ENCODE assay signal across 18 cellular contexts in the genomic region with DNA sequence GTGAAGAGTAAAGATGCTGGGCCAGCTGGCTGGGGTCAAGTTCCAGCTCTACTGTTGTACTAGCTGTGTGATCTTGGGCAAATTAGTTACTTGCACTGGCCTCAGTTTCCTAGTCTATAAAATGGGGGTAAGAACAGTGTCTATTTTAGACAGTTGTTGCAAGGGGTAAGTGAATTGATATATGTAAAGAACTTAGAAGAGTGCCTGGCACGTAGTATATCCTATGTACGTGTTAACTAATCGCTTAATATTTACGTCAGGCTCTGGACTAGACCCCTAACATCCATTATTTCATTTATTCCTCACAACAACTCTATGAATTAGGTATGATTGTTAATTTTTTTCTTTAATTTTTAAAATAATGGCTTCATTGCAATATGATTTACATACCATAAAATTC. TPM values are rescaled to one million over a fixed set of nuclear protein-coding genes. Genes with fewer than 3 reads are reported as not detected.
A peak's percentile ranks its signal among the peaks of the same experiment; 100 is the strongest.
DNase-seq lines count a peak whose midpoint lies in the region; ATAC-seq and TF ChIP-seq lines count a peak whose summit lies in the region.
"Had no signal": no experiment of that assay in that cellular context is flagged by ENCODE, and none has a peak within 500 bp of the region (broad histone marks: within the 10 kb centered on the region; RNA-seq: fewer than 3 reads in every experiment).

No MANE protein-coding gene starts in this region.

- CTCF ChIA-PET in CD8-positive, alpha-beta memory T cell (lab: Charles Lee) = interaction anchor here (0.7 to 2.2 kb wide), 11 partner anchors 12 to 136 kb away, joined by 3 to 11 read pairs (median 4); no protein-coding TSS in a partner anchor

- intact Hi-C loops in upper lobe of right lung (cut with DNase I) = no loop called here

- DNase-seq in T-helper 2 cell treated with Interferon-gamma antibody and Interleukin-4, amounts not matched to agents 5 μg/mL and 100 μg/mL, for 36 hours (ENCODE audit: low spot score) = no peak
- DNase-seq in T-helper 2 cell (no peak), upper lobe of right lung (no peak), endothelial cell (ENCODE audit: low spot score) (no peak)
- no peak for DNase-seq in CD8-positive, alpha-beta memory T cell
- DNase-seq in natural killer cell treated with Interleukin-12 subunit alpha and Interleukin-12 subunit beta and Interleukin-15 and Interleukin-18, amount 100 ng/mL, for 72 hours (ENCODE audit: low spot score) = no peak
- DNase-seq: DMS153, HCEC 1CT, NCI-H1092 treated with DMSO at 0.1 percent for 48 hours, NCI-H2081, NCI-H2171 treated with DMSO at 0.1 percent for 48 hours, Peyer's patch had no signal

- peaks cover 8% of the 10 kb centered on the region for H3K36me3 Mint-ChIP-seq in T-helper 2 cell treated with Interferon-gamma antibody and Interleukin-4, amounts not matched to agents 5 μg/mL and 100 μg/mL, for 36 hours (ENCODE audit: low read depth)
- peaks cover 0 to 10% (median 0%) of the 10 kb centered on the region in 3 donors for H3K36me3 Mint-ChIP-seq in CD8-positive, alpha-beta memory T cell
- peaks cover 16% of the 10 kb centered on the region for H3K36me3 Mint-ChIP-seq in activated T-helper 17 cell treated with anti-CD3 and anti-CD28 coated beads, Interleukin-2, amount 50 U/mL, for 72 hours (ENCODE audit: low read depth)
- peaks cover 7% of the 10 kb centered on the region for H3K36me3 Mint-ChIP-seq in natural killer cell treated with Interleukin-12 subunit alpha and Interleukin-12 subunit beta and Interleukin-15 and Interleukin-18, amount 100 ng/mL, for 72 hours
- H3K36me3 Mint-ChIP-seq in endothelial cell (ENCODE audit: low read depth, unreplicated experiment) = no peaks in the 10 kb centered on the region

- no peaks in the 10 kb centered on the region for H3K9me3 Mint-ChIP-seq in T-helper 2 cell treated with Interferon-gamma antibody and Interleukin-4, amounts not matched to agents 5 μg/mL and 100 μg/mL, for 36 hours
- no peaks in the 10 kb centered on the region for H3K9me3 Mint-ChIP-seq in CD8-positive, alpha-beta memory T cell
- no peaks in the 10 kb centered on the region for H3K9me3 Mint-ChIP-seq in activated T-helper 17 cell treated with anti-CD3 and anti-CD28 coated beads, Interleukin-2, amount 50 U/mL, for 72 hours
- H3K9me3 Mint-ChIP-seq in natural killer cell treated with Interleukin-12 subunit alpha and Interleukin-12 subunit beta and Interleukin-15 and Interleukin-18, amount 100 ng/mL, for 72 hours = no peaks in the 10 kb centered on the region
- no peaks in the 10 kb centered on the region for H3K9me3 Mint-ChIP-seq in endothelial cell (ENCODE audit: unreplicated experiment)
- H3K9me3 Mint-ChIP-seq: GM23338 had no signal

- peaks cover 32% of the 10 kb centered on the region for H3K4me1 Mint-ChIP-seq in T-helper 2 cell treated with Interferon-gamma antibody and Interleukin-4, amounts not matched to agents 5 μg/mL and 100 μg/mL, for 36 hours (ENCODE audit: low read depth)
- peaks cover 36 to 38% (median 36%) of the 10 kb centered on the region in 3 donors for H3K4me1 Mint-ChIP-seq in CD8-positive, alpha-beta memory T cell
- H3K4me1 Mint-ChIP-seq in activated T-helper 17 cell treated with anti-CD3 and anti-CD28 coated beads, Interleukin-2, amount 50 U/mL, for 72 hours = peaks cover 40% of the 10 kb centered on the region
- H3K4me1 Mint-ChIP-seq in natural killer cell treated with Interleukin-12 subunit alpha and Interleukin-12 subunit beta and Interleukin-15 and Interleukin-18, amount 100 ng/mL, for 72 hours (ENCODE audit: low read depth in 2 of 2) = peaks cover 33 to 42% of the 10 kb centered on the region in 2 donors
- peaks cover 9% of the 10 kb centered on the region for H3K4me1 Mint-ChIP-seq in endothelial cell (ENCODE audit: unreplicated experiment)

- no peak overlapping the region for H3K4me3 Mint-ChIP-seq in T-helper 2 cell treated with Interferon-gamma antibody and Interleukin-4, amounts not matched to agents 5 μg/mL and 100 μg/mL, for 36 hours
- H3K4me3 Mint-ChIP-seq in CD8-positive, alpha-beta memory T cell = peak overlapping the region in 1 of 7 donors; percentile 19
- H3K4me3 Mint-ChIP-seq in activated T-helper 17 cell treated with anti-CD3 and anti-CD28 coated beads, Interleukin-2, amount 50 U/mL, for 72 hours = no peak overlapping the region
- no peak overlapping the region for H3K4me3 Mint-ChIP-seq in natural killer cell treated with Interleukin-12 subunit alpha and Interleukin-12 subunit beta and Interleukin-15 and Interleukin-18, amount 100 ng/mL, for 72 hours
- H3K4me3 Mint-ChIP-seq in endothelial cell (ENCODE audit: unreplicated experiment) = no peak overlapping the region
- H3K4me3 Mint-ChIP-seq: GM23338 had no signal

- TF ChIP-seq CTCF in upper lobe of right lung (IDR thresholded peaks at IDR 0.05) = no peak
- no peak for TF ChIP-seq CTCF in endothelial cell (IDR thresholded peaks at IDR 0.05; ENCODE audit: unreplicated experiment)

- POLR2A ChIA-PET in CD8-positive, alpha-beta memory T cell (lab: Charles Lee) = interaction anchor here (0.9 to 1.5 kb wide), 2 partner anchors 14 to 24 kb away, joined by 3 to 7 read pairs; no protein-coding TSS in a partner anchor

- H3K27me3 ChIP-seq in CD8-positive, alpha-beta memory T cell (ENCODE audit: insufficient read depth, low read length, poor library complexity, severe bottlenecking) = no peaks in the 10 kb centered on the region
- H3K27me3 ChIP-seq in upper lobe of right lung = no peaks in the 10 kb centered on the region
- H3K27me3 ChIP-seq: Peyer's patch had no signal

- ATAC-seq in activated T-helper 17 cell treated with anti-CD3 and anti-CD28 coated beads, Interleukin-2, amount 50 U/mL, for 72 hours (replicated peaks) = no peak
- ATAC-seq in natural killer cell treated with Interleukin-12 subunit alpha and Interleukin-12 subunit beta and Interleukin-15 and Interleukin-18, amount 100 ng/mL, for 72 hours = no peak
- ATAC-seq in HG03442 (IDR thresholded peaks at IDR 0.05; ENCODE audit: unreplicated experiment) (no peak), upper lobe of right lung (no peak)
- ATAC-seq: GM12878, GM23338 had no signal

- no peak overlapping the region for H3K27ac ChIP-seq in CD8-positive, alpha-beta memory T cell (ENCODE audit: low read depth, low read length)
- H3K27ac ChIP-seq in upper lobe of right lung = no peak overlapping the region
- H3K27ac ChIP-seq: 22Rv1, C4-2B had no signal

- H3K4me3 ChIP-seq in CD8-positive, alpha-beta memory T cell (ENCODE audit: low read length) = no peak overlapping the region
- no peak overlapping the region for H3K4me3 ChIP-seq in upper lobe of right lung
- H3K4me3 ChIP-seq: GM12878, GM23338, Peyer's patch had no signal

- H3K4me1 ChIP-seq in CD8-positive, alpha-beta memory T cell (ENCODE audit: insufficient read depth, low read length) = peaks cover 34% of the 10 kb centered on the region
- H3K4me1 ChIP-seq in upper lobe of right lung = peaks cover 6% of the 10 kb centered on the region

- H3K36me3 ChIP-seq in CD8-positive, alpha-beta memory T cell (ENCODE audit: insufficient read depth, low read length) = no peaks in the 10 kb centered on the region
- H3K36me3 ChIP-seq in upper lobe of right lung = no peaks in the 10 kb centered on the region
- H3K36me3 ChIP-seq: Peyer's patch had no signal

- H3K27me3 Mint-ChIP-seq in T-helper 2 cell treated with Interferon-gamma antibody and Interleukin-4, amounts not matched to agents 5 μg/mL and 100 μg/mL, for 36 hours (ENCODE audit: low read depth) = no peaks in the 10 kb centered on the region
- H3K27me3 Mint-ChIP-seq in CD8-positive, alpha-beta memory T cell = peaks cover 0 to 4% of the 10 kb centered on the region in 2 donors
- H3K27me3 Mint-ChIP-seq in activated T-helper 17 cell treated with anti-CD3 and anti-CD28 coated beads, Interleukin-2, amount 50 U/mL, for 72 hours = no peaks in the 10 kb centered on the region
- H3K27me3 Mint-ChIP-seq in natural killer cell treated with Interleukin-12 subunit alpha and Interleukin-12 subunit beta and Interleukin-15 and Interleukin-18, amount 100 ng/mL, for 72 hours = no peaks in the 10 kb centered on the region
- H3K27me3 Mint-ChIP-seq in endothelial cell (ENCODE audit: unreplicated experiment) = peaks cover 2% of the 10 kb centered on the region

- H3K9me3 ChIP-seq in CD8-positive, alpha-beta memory T cell (ENCODE audit: low read length) = no peaks in the 10 kb centered on the region
- no peaks in the 10 kb centered on the region for H3K9me3 ChIP-seq in upper lobe of right lung
- H3K9me3 ChIP-seq: Peyer's patch had no signal

- peak overlapping the region; percentile 99 for H3K27ac Mint-ChIP-seq in T-helper 2 cell treated with Interferon-gamma antibody and Interleukin-4, amounts not matched to agents 5 μg/mL and 100 μg/mL, for 36 hours
- peak overlapping the region; percentile 89 to 99 (median 97) for H3K27ac Mint-ChIP-seq in CD8-positive, alpha-beta memory T cell
- H3K27ac Mint-ChIP-seq in activated T-helper 17 cell treated with anti-CD3 and anti-CD28 coated beads, Interleukin-2, amount 50 U/mL, for 72 hours = peak overlapping the region; percentile 91
- H3K27ac Mint-ChIP-seq in natural killer cell treated with Interleukin-12 subunit alpha and Interleukin-12 subunit beta and Interleukin-15 and Interleukin-18, amount 100 ng/mL, for 72 hours = peak overlapping the region; percentile 92 to 97
- no peak overlapping the region for H3K27ac Mint-ChIP-seq in endothelial cell (ENCODE audit: unreplicated experiment)
- H3K27ac Mint-ChIP-seq: GM23338 had no signal

RNA-seq across cellular contexts. Expression of a gene that starts 3.7 kb away (rescaled TPM):
- total RNA-seq in CD8-positive, alpha-beta memory T cell = 100 to 1,000 TPM; 838 to 869 TPM
- polyA plus RNA-seq in CD8-positive, alpha-beta memory T cell = 1,545 TPM
- 100 to 1,000 TPM; 727 to 916 TPM for total RNA-seq in activated T-helper 17 cell treated with anti-CD3 and anti-CD28 coated beads, Interleukin-2, amount 50 U/mL, for 72 hours
- total RNA-seq in natural killer cell treated with Interleukin-12 subunit alpha and Interleukin-12 subunit beta and Interleukin-15 and Interleukin-18, amount 100 ng/mL, for 72 hours = 1,000 to 10,000 TPM in 1 of 2 donors, 100 to 1,000 TPM in 1; 844 to 1,356 TPM
- 234 TPM for total RNA-seq in upper lobe of right lung
- total RNA-seq in endothelial cell (ENCODE audit: unreplicated experiment) = 11.9 TPM

RNA-seq across cellular contexts. Expression of a gene that starts 26.1 kb away (rescaled TPM):
- total RNA-seq in CD8-positive, alpha-beta memory T cell = under 1 TPM; 0.55 TPM
- polyA plus RNA-seq in CD8-positive, alpha-beta memory T cell = not detected
- total RNA-seq in activated T-helper 17 cell treated with anti-CD3 and anti-CD28 coated beads, Interleukin-2, amount 50 U/mL, for 72 hours = 1 to 10 TPM; 1.0 to 1.3 TPM
- total RNA-seq in natural killer cell treated with Interleukin-12 subunit alpha and Interleukin-12 subunit beta and Interleukin-15 and Interleukin-18, amount 100 ng/mL, for 72 hours = under 1 TPM; 0.42 to 0.59 TPM
- total RNA-seq in upper lobe of right lung (0.29 TPM), endothelial cell (ENCODE audit: unreplicated experiment) (not detected)
- total RNA-seq: GM23338 had no signal
- polyA plus RNA-seq: GM23338 had no signal

Comparison
In these comparisons a context has a peak if more than half of its experiments do, and no peak if none do; other contexts are left out.
1. RNA of a gene that starts 3.7 kb away (total RNA-seq): 844 to 1,356 TPM in natural killer cell treated with Interleukin-12 subunit alpha and Interleukin-12 subunit beta and Interleukin-15 and Interleukin-18, amount 100 ng/mL, for 72 hours, 727 to 916 TPM in activated T-helper 17 cell treated with anti-CD3 and anti-CD28 coated beads, Interleukin-2, amount 50 U/mL, for 72 hours, 838 to 869 TPM in CD8-positive, alpha-beta memory T cell and 234 TPM in upper lobe of right lung (single experiment); 11.9 TPM in endothelial cell (single experiment); every median in the first group is over 10 times any median in the second.